Comparison of ENCODE assay signal across 15 cellular contexts in the genomic region with DNA sequence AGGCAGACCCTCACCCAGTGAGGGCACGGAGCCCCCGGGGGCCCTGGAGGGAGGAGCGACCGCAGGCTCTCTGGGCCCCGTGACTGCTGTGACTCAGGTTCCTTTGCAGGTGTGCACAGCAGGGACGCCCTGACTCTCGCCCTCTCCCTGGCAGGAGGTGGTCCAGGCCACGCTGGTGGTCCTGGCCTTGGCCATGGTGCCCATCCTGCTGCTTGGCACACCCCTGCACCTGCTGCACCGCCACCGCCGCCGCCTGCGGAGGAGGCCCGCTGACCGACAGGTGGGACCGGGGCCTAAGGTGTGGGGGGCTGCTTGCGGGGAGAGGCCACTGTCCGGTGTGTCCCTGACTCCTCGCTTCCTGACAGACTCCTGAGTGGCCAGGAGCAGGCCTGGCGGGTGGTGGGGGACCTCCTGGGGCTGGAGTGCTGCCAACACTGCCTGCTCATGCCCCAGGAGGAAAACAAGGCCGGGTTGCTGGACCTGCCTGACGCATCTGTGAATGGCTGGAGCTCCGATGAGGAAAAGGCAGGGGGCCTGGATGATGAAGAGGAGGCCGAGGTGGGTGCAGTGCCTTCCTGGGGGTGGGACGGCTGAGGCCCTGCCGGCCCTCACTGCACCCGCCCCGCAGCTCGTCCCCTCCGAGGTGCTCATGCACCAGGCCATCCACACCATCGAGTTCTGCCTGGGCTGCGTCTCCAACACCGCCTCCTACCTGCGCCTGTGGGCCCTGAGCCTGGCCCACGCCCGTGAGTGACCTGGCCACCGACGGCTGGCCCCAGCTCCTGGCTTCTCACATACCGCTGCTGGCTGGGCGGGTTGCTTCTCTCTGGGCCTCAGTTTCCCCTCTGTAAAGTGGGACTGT. TPM values are rescaled to one million over a fixed set of nuclear protein-coding genes. Genes with fewer than 3 reads are reported as not detected.
DNase-seq lines count a peak whose midpoint lies in the region; ATAC-seq and TF ChIP-seq lines count a peak whose summit lies in the region.
"Had no signal": no experiment of that assay in that cellular context is flagged by ENCODE, and none has a peak within 500 bp of the region (broad histone marks: within the 10 kb centered on the region; RNA-seq: fewer than 3 reads in every experiment).

No MANE protein-coding gene starts in this region.

- POLR2A ChIA-PET in PC-3 (lab: Charles Lee; ENCODE audit: unreplicated experiment) = no interaction called here

- H3K27ac ChIP-seq in VCaP (peak overlapping the region; percentile 2; the same call in 1 of the 2 replicates), PC-3 (ENCODE audit: low read length) (no peak overlapping the region)
- H3K27ac ChIP-seq: heart right ventricle, right lobe of liver, suprapubic skin had no signal

- ATAC-seq in left lobe of liver (no peak), PC-3 (no peak), GM18858 (IDR thresholded peaks at IDR 0.05; ENCODE audit: unreplicated experiment) (no peak)
- ATAC-seq: heart right ventricle, right lobe of liver had no signal

- H4K20me1 ChIP-seq in PC-3 (ENCODE audit: low read length) = no peaks in the 10 kb centered on the region

- H3F3A ChIP-seq in PC-3 (ENCODE audit: low read length, unreplicated experiment) = no peaks in the 10 kb centered on the region

- H3K4me3 ChIP-seq in PC-3 (ENCODE audit: low read length) = no peak overlapping the region
- H3K4me3 ChIP-seq: heart right ventricle, right lobe of liver, suprapubic skin had no signal

- H3K4me1 ChIP-seq in PC-3 (ENCODE audit: insufficient read depth, low read length) = no peaks in the 10 kb centered on the region
- H3K4me1 ChIP-seq: right lobe of liver, suprapubic skin had no signal

- no peaks in the 10 kb centered on the region for H3K27me3 ChIP-seq in PC-3 (ENCODE audit: low read length)
- H3K27me3 ChIP-seq: heart right ventricle, right lobe of liver, suprapubic skin had no signal

- no peak overlapping the region for H3K9ac ChIP-seq in PC-3 (ENCODE audit: low read length)

- no TSS peak for BruUV-seq in PC-3 (replicated peaks; lab: Mats Ljungman, UMichigan)

- CTCF ChIA-PET in PC-3 (lab: Charles Lee) = no interaction called here

- H3K9me3 ChIP-seq in PC-3 (ENCODE audit: low read length) = no peaks in the 10 kb centered on the region
- H3K9me3 ChIP-seq: heart right ventricle, right lobe of liver, suprapubic skin had no signal

- no peak overlapping the region for H2AFZ ChIP-seq in PC-3 (ENCODE audit: low read length)

- H3K9me2 ChIP-seq in PC-3 (replicated peaks; ENCODE audit: low read length) = no peaks in the 10 kb centered on the region

- intact Hi-C loops in PC-3 (cut with micrococcal nuclease) = no loop called here

- no peak for TF ChIP-seq CTCF in GM13976 (IDR thresholded peaks at IDR 0.05; ENCODE audit: borderline replicate concordance, control extremely low read depth, extremely low read depth, insufficient read depth, missing control alignments)
- no peak for TF ChIP-seq CTCF in VCaP (conservative IDR thresholded peaks at IDR 0.05)
- TF ChIP-seq CTCF in PC-3 (conservative IDR thresholded peaks at IDR 0.05; ENCODE audit: low read depth, low read length) = no peak

- peak; percentile 25 for DNase-seq in GM13976 (ENCODE audit: low spot score)
- peak; percentile 46 for DNase-seq in left lobe of liver (ENCODE audit: low spot score)
- DNase-seq in NCI-H1436 treated with DMSO at 0.1 percent for 48 hours (lab: John Stamatoyannopoulos, UW) = no peak
- DNase-seq in PC-3 = no peak
- DNase-seq: activated CD8-positive, alpha-beta memory T cell treated with anti-CD3 and anti-CD28 coated beads, Interleukin-2, amount 50 U/mL, for 4 hours; activated naive CD4-positive, alpha-beta T cell treated with anti-CD3 and anti-CD28 coated beads for 36 hours; DMS 273 treated with DMSO at 0.1 percent for 48 hours; heart right ventricle; kidney; SHP77 treated with DMSO at 0.1 percent for 48 hours; stimulated activated CD4-positive, alpha-beta T cell treated with anti-CD3 and anti-CD28 coated beads, Interleukin-1b, Interleukin-23, amount 100 ng/mL, for 48 hours had no signal

- H3K36me3 ChIP-seq in PC-3 (ENCODE audit: low read depth, low read length) = peaks cover 13% of the 10 kb centered on the region; the same call in 1 of the 2 replicates

- in situ Hi-C loops in GM13976 (cut with MboI; ENCODE audit: low sequenced_read_pairs, unreplicated experiment) = no loop called here

- no peaks in the 10 kb centered on the region for H3K79me2 ChIP-seq in PC-3 (ENCODE audit: low read length)

- H3K4me2 ChIP-seq in PC-3 (ENCODE audit: low read length) = no peak overlapping the region

RNA-seq across cellular contexts. Expression of a gene that starts 10.9 kb away (rescaled TPM):
- total RNA-seq in left lobe of liver (66.5 TPM), PC-3 (2014; rRNA removed) (183 and 203 TPM in 2 replicates)

RNA-seq across cellular contexts. Expression of a gene that starts 19.3 kb away (rescaled TPM):
- total RNA-seq in left lobe of liver = 104 TPM
- 560 and 576 TPM in 2 replicates for total RNA-seq in PC-3 (2014; rRNA removed)

RNA-seq across cellular contexts. Expression of a gene that starts 39.6 kb away (rescaled TPM):
- total RNA-seq in left lobe of liver = 3.2 TPM
- total RNA-seq in PC-3 (2014; rRNA removed) = 26.0 and 28.1 TPM in 2 replicates
- total RNA-seq: activated naive CD4-positive, alpha-beta T cell treated with anti-CD3 and anti-CD28 coated beads for 36 hours had no signal

RNA-seq across cellular contexts. Expression of a gene that starts 45.8 kb away (rescaled TPM):
- total RNA-seq in left lobe of liver (18.9 TPM), PC-3 (2014; rRNA removed) (66.8 and 77.0 TPM in 2 replicates)

Comparison
In these comparisons a context has a peak if more than half of its experiments do, and no peak if none do; other contexts are left out.
1. DNase-seq: peak in GM13976 (single experiment) and left lobe of liver (single experiment); none in NCI-H1436 treated with DMSO at 0.1 percent for 48 hours (single experiment) and PC-3 (single experiment).